9 cellular contexts compared by ENCODE assay signal in the genomic region with DNA sequence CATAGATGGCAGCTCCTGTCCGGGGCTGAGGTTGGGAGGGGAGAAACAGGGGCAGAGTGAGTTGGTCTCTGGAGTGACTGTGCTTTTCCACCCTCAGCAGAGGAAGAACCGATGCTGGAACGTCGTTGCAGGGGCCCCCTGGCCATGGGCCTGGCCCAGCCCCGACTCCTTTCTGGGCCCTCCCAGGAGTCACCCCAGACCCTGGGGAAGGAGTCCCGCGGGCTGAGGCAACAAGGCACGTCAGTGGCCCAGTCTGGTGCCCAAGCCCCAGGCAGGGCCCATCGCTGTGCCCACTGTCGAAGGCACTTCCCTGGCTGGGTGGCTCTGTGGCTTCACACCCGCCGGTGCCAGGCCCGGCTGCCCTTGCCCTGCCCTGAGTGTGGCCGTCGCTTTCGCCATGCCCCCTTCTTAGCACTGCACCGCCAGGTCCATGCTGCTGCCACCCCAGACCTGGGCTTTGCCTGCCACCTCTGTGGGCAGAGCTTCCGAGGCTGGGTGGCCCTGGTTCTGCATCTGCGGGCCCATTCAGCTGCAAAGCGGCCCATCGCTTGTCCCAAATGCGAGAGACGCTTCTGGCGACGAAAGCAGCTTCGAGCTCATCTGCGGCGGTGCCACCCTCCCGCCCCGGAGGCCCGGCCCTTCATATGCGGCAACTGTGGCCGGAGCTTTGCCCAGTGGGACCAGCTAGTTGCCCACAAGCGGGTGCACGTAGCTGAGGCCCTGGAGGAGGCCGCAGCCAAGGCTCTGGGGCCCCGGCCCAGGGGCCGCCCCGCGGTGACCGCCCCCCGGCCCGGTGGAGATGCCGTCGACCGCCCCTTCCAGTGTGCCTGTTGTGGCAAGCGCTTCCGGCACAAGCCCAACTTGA. TPM values are rescaled to one million over a fixed set of nuclear protein-coding genes. Genes with fewer than 3 reads are reported as not detected.
DNase-seq lines count a peak whose midpoint lies in the region; ATAC-seq and TF ChIP-seq lines count a peak whose summit lies in the region.
"Had no signal": no experiment of that assay in that cellular context is flagged by ENCODE, and none has a peak within 500 bp of the region (broad histone marks: within the 10 kb centered on the region; RNA-seq: fewer than 3 reads in every experiment).

No MANE protein-coding gene starts in this region.

- peak overlapping the region; percentile 55 for H3K23ac ChIP-seq in neuronal stem cell (ENCODE audit: low read depth, low read length, poor library complexity)

- H3K4me3 ChIP-seq in GM23338 = no peak overlapping the region
- H3K4me3 ChIP-seq in adrenal gland = no peak overlapping the region
- no peak overlapping the region for H3K4me3 ChIP-seq in neuronal stem cell (ENCODE audit: low read length in 2 of 2)
- H3K4me3 ChIP-seq: SJCRH30 had no signal

- TF ChIP-seq POLR2A in adrenal gland (IDR thresholded peaks at IDR 0.05) = no peak

- H3K79me2 ChIP-seq in GM23338 (replicated peaks; ENCODE audit: insufficient read depth) = peaks cover 47% of the 10 kb centered on the region

- no peak overlapping the region for H2BK120ac ChIP-seq in neuronal stem cell (ENCODE audit: low read depth, low read length)

- no peak overlapping the region for H2AK5ac ChIP-seq in neuronal stem cell (ENCODE audit: low read depth, low read length)

- peak overlapping the region; percentile 5 for H2BK5ac ChIP-seq in neuronal stem cell (ENCODE audit: low read length)

- H4K91ac ChIP-seq in neuronal stem cell (ENCODE audit: low read depth, low read length, poor library complexity) = no peak overlapping the region

- H3K27ac Mint-ChIP-seq in GM23338 = peak overlapping the region; percentile 100; the same call in 1 of the 2 replicates

- no peak for TF ChIP-seq CTCF in GM23338 (conservative IDR thresholded peaks at IDR 0.05; ENCODE audit: low read depth in 2 of 2)
- TF ChIP-seq CTCF in adrenal gland (IDR thresholded peaks at IDR 0.05) = no peak

- no peak overlapping the region for H3K18ac ChIP-seq in neuronal stem cell (ENCODE audit: low read length)

- H3K9ac ChIP-seq in neuronal stem cell (ENCODE audit: low read depth, low read length, poor library complexity) = no peak overlapping the region

- H2BK15ac ChIP-seq in neuronal stem cell (ENCODE audit: low read length) = no peak overlapping the region

- H3K36me3 Mint-ChIP-seq in GM23338 (ENCODE audit: low read depth) = peaks cover 58% of the 10 kb centered on the region

- H2BK12ac ChIP-seq in neuronal stem cell (ENCODE audit: low read length) = peak overlapping the region; percentile 58

- no peak overlapping the region for H3K14ac ChIP-seq in neuronal stem cell (ENCODE audit: low read length)

- no peak for DNase-seq in GM23338 (ENCODE audit: low spot score)
- DNase-seq in adrenal gland = peak in 1 of 7 donors; percentile 15
- no peak for DNase-seq in neuronal stem cell (ENCODE audit: low spot score)
- no peak for DNase-seq in cerebellar cortex (ENCODE audit: low spot score)
- DNase-seq: caudate nucleus, DMS 273 treated with DMSO at 0.1 percent for 48 hours, SJCRH30 had no signal

- H3K27me3 Mint-ChIP-seq in GM23338 (ENCODE audit: insufficient read depth, low read depth, poor library complexity) = peaks cover 30% of the 10 kb centered on the region

- H3K4me2 ChIP-seq in GM23338 = peak overlapping the region; percentile 96; the same call in 1 of the 2 replicates
- H3K4me2 ChIP-seq in neuronal stem cell (ENCODE audit: insufficient read depth, low read length, poor library complexity, severe bottlenecking) = no peak overlapping the region

- H3K9me3 ChIP-seq in adrenal gland (replicated peaks in 1 of 3) (no peaks in the 10 kb centered on the region), neuronal stem cell (replicated peaks in 1 of 2; ENCODE audit: control insufficient read depth in 2 of 2, insufficient read depth in 1 of 2, low read depth in 1 of 2, low read length in 2 of 2) (no peaks in the 10 kb centered on the region)
- H3K9me3 ChIP-seq: SJCRH30 had no signal

- 59 to 87% (median 84%) methylated on average over 2 to 48 of the region's 48 CpGs for whole genome bisulfite sequencing in adrenal gland, 4 donors
- WGBS in neuronal stem cell (ENCODE audit: extremely low coverage in 2 of 2, insufficient read length in 2 of 2, insufficient replicate concordance in 1 of 2), 2 donors = no CpG with 5 or more reads among the region's 48 CpGs

- peaks cover 5% of the 10 kb centered on the region for H4K20me1 ChIP-seq in GM23338 (replicated peaks; ENCODE audit: insufficient read depth)

- H3K27ac ChIP-seq in GM23338 (ENCODE audit: low read depth) (peak overlapping the region; percentile 96), adrenal gland (peak overlapping the region in 3 of 5 donors; percentile 97 to 99 (median 97)), neuronal stem cell (replicated peaks; ENCODE audit: low read length) (no peak overlapping the region)
- H3K27ac ChIP-seq: SJCRH30 had no signal

- peaks cover 23% of the 10 kb centered on the region for H3K79me1 ChIP-seq in neuronal stem cell (ENCODE audit: low read depth, low read length)

- H4K8ac ChIP-seq in neuronal stem cell (ENCODE audit: low read depth, low read length) = peak overlapping the region; percentile 23

- H3K4me1 Mint-ChIP-seq in GM23338 = peaks cover 58% of the 10 kb centered on the region

- no peaks in the 10 kb centered on the region for H3K9me3 Mint-ChIP-seq in GM23338

- H3K9me2 ChIP-seq in GM23338 (ENCODE audit: insufficient read depth) = no peaks in the 10 kb centered on the region

- no peaks in the 10 kb centered on the region for H3K27me3 ChIP-seq in GM23338 (ENCODE audit: insufficient read depth)
- H3K27me3 ChIP-seq in adrenal gland = no peaks in the 10 kb centered on the region
- no peaks in the 10 kb centered on the region for H3K27me3 ChIP-seq in neuronal stem cell (ENCODE audit: control insufficient read depth in 3 of 3, insufficient read depth in 3 of 3, low read depth in 1 of 3, low read length in 3 of 3)
- H3K27me3 ChIP-seq: SJCRH30 had no signal

- H3K36me3 ChIP-seq in GM23338 (ENCODE audit: insufficient read depth) = 0 out of 2 replicates have a peak, but pooled peaks cover 3% of the 10 kb centered on the region
- H3K36me3 ChIP-seq in adrenal gland (replicated peaks in 1 of 2) = peaks cover 0 to 41% of the 10 kb centered on the region in 2 donors
- H3K36me3 ChIP-seq in neuronal stem cell (replicated peaks in 1 of 2; ENCODE audit: control insufficient read depth in 2 of 2, insufficient read depth in 2 of 2, low read length in 2 of 2) = peaks cover 38 to 60% of the 10 kb centered on the region in 2 donors

- H3K4me1 ChIP-seq in GM23338 (ENCODE audit: insufficient read depth) (peaks cover 46% of the 10 kb centered on the region), adrenal gland (replicated peaks in 1 of 2) (peaks cover 20 to 35% of the 10 kb centered on the region in 2 donors), neuronal stem cell (ENCODE audit: control insufficient read depth in 2 of 2, insufficient read depth in 1 of 2, low read depth in 1 of 2, low read length in 2 of 2) (peaks cover 10 to 20% of the 10 kb centered on the region in 2 donors)

- H3K4me3 Mint-ChIP-seq in GM23338 = no peak overlapping the region

- no peak overlapping the region for H3K4ac ChIP-seq in neuronal stem cell (ENCODE audit: low read length)

- intact Hi-C loops in adrenal gland (cut with DNase I) = loop anchor here in 1 of 2 donors (5.0 kb wide), 1 partner anchor 34 kb away; no protein-coding TSS in a partner anchor

- ATAC-seq in GM23338 (no peak), GM21529 (IDR thresholded peaks at IDR 0.05; ENCODE audit: unreplicated experiment) (no peak), GM21390 (IDR thresholded peaks at IDR 0.05; ENCODE audit: unreplicated experiment) (no peak)

- no peak overlapping the region for H2AFZ ChIP-seq in GM23338
- no peak overlapping the region for H2AFZ ChIP-seq in neuronal stem cell (ENCODE audit: low read length)

- H3F3A ChIP-seq in GM23338 (replicated peaks; ENCODE audit: low read depth) = peaks cover 26% of the 10 kb centered on the region

TF ChIP-seq in GM23338, 12 proteins besides CTCF, POLR2A, EP300 and RAD21 (continues in another document):
- TF ChIP-seq ZNF331 (CRISPR knock-in tag; IDR thresholded peaks at IDR 0.05; ENCODE audit: low read depth) (no peak), NANOG (IDR thresholded peaks at IDR 0.05; ENCODE audit: borderline replicate concordance) (no peak)

RNA-seq across cellular contexts. Expression of gene REPIN1, which starts 2.7 kb away (rescaled TPM):
- total RNA-seq in GM23338 (2014; rRNA removed; shearing (Covaris generic)) = 143 and 156 TPM in 2 replicates
- polyA plus RNA-seq in GM23338 (2016; fragmentation: Nextera tagmentation; extraction: Ambion mirVana) (29.2 and 29.8 TPM in 2 replicates), adrenal gland (100 to 1,000 TPM in 1 of 3 donors, 10 to 100 TPM in 2; 69.0 to 140 (median 95.8) TPM)
- 100 to 1,000 TPM; 153 to 294 (median 214) TPM for total RNA-seq in adrenal gland
- 84.5 TPM for polyA plus RNA-seq in neuronal stem cell (2013, experiment 1 of 2)
- 85.1 TPM for polyA plus RNA-seq in neuronal stem cell (2013, experiment 2 of 2)

RNA-seq across cellular contexts. Expression of gene ZNF775, which starts 7.8 kb away (rescaled TPM):
- total RNA-seq in GM23338 (2014; rRNA removed; shearing (Covaris generic)) = 35.2 and 38.2 TPM in 2 replicates
- polyA plus RNA-seq in GM23338 (2016; fragmentation: Nextera tagmentation; extraction: Ambion mirVana) (4.5 and 6.7 TPM in 2 replicates), adrenal gland (1 to 10 TPM in 2 of 3 donors, under 1 TPM in 1; 0.26 to 6.0 (median 3.0) TPM)
- 10 to 100 TPM in 1 of 8 donors, 1 to 10 TPM in 7; 3.2 to 13.9 (median 7.5) TPM for total RNA-seq in adrenal gland
- 15.9 TPM for polyA plus RNA-seq in neuronal stem cell (2013, experiment 1 of 2)
- polyA plus RNA-seq in neuronal stem cell (2013, experiment 2 of 2) = 15.7 TPM

RNA-seq across cellular contexts. Expression of gene RARRES2, which starts 29.9 kb away (rescaled TPM):
- 164 and 169 TPM in 2 replicates for total RNA-seq in GM23338 (2014; rRNA removed; shearing (Covaris generic))
- polyA plus RNA-seq in GM23338 (2016; fragmentation: Nextera tagmentation; extraction: Ambion mirVana) (314 and 317 TPM in 2 replicates), adrenal gland (1,000 to 10,000 TPM in 2 of 3 donors, 100 to 1,000 TPM in 1; 590 to 7,984 (median 3,445) TPM)
- 1,000 to 10,000 TPM; 1,813 to 6,437 (median 3,715) TPM for total RNA-seq in adrenal gland
- polyA plus RNA-seq in neuronal stem cell (2013, experiment 1 of 2) = 0.99 TPM
- 1.0 TPM for polyA plus RNA-seq in neuronal stem cell (2013, experiment 2 of 2)

RNA-seq across cellular contexts. Expression of gene ACTR3C, which starts 48.0 kb away (rescaled TPM):
- 1.5 and 5.8 TPM in 2 replicates for total RNA-seq in GM23338 (2014; rRNA removed; shearing (Covaris generic))
- polyA plus RNA-seq in GM23338 (2016; fragmentation: Nextera tagmentation; extraction: Ambion mirVana) (1.8 and 3.5 TPM in 2 replicates), adrenal gland (10 to 100 TPM in 2 of 3 donors, 1 to 10 TPM in 1; 6.6 to 16.9 (median 10.7) TPM)
- total RNA-seq in adrenal gland = 10 to 100 TPM; 17.9 to 50.0 (median 37.1) TPM
- not detected for polyA plus RNA-seq in neuronal stem cell (2013, experiment 1 of 2)
- not detected for polyA plus RNA-seq in neuronal stem cell (2013, experiment 2 of 2)

RNA-seq across cellular contexts. Expression of gene LRRC61, which starts 48.2 kb away (rescaled TPM):
- 67.6 and 75.2 TPM in 2 replicates for total RNA-seq in GM23338 (2014; rRNA removed; shearing (Covaris generic))
- polyA plus RNA-seq in GM23338 (2016; fragmentation: Nextera tagmentation; extraction: Ambion mirVana) (29.7 and 34.7 TPM in 2 replicates), adrenal gland (10 to 100 TPM in 2 of 3 donors, 1 to 10 TPM in 1; 8.6 to 34.5 (median 33.6) TPM)
- 1,000 to 10,000 TPM in 1 of 8 donors, 100 to 1,000 TPM in 6, 10 to 100 TPM in 1; 83.0 to 1,435 (median 309) TPM for total RNA-seq in adrenal gland
- 0.81 TPM for polyA plus RNA-seq in neuronal stem cell (2013, experiment 1 of 2)
- 0.79 TPM for polyA plus RNA-seq in neuronal stem cell (2013, experiment 2 of 2)
- total RNA-seq: SJCRH30 had no signal

Comparison
In these comparisons a context has a peak if more than half of its experiments do, and no peak if none do; other contexts are left out.
1. RNA of gene RARRES2, which starts 29.9 kb away (total RNA-seq): 1,813 to 6,437 TPM in adrenal gland; 164 to 169 TPM in GM23338; every median in the first group is over 10 times any median in the second.